In the genomic region with DNA sequence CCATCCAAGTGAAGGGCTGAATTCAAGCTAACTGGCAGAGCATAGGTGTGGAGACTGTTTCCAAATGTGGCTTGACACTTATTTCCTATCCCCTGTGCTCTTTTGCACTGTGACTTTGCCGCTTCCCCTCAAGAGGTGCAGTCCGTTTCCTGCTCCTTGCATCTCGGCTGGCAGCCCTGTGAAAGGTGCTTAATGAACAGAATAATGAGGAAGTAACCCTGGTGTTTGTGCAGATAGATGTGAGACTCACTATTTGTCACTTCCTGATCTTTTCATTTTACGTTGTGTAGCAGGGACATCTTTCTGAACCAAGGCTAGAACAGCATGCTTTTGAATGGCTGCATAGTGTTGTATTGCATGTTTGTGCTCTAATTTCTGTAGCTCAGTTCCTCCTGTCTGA, we compare ENCODE assay signal across 9 cellular contexts.
DNase-seq lines count a peak whose midpoint lies in the region; ATAC-seq and TF ChIP-seq lines count a peak whose summit lies in the region.
"Had no signal": no experiment of that assay in that cellular context is flagged by ENCODE, and none has a peak within 500 bp of the region (broad histone marks: within the 10 kb centered on the region; RNA-seq: fewer than 3 reads in every experiment).

No MANE protein-coding gene starts in this region.

- H3K27me3 ChIP-seq in stomach, result no peaks in the 10 kb centered on the region
- H3K27me3 ChIP-seq: SJCRH30 had no signal

- H3K36me3 Mint-ChIP-seq in T-helper 2 cell treated with Interferon-gamma antibody and Interleukin-4, amounts not matched to agents 5 μg/mL and 100 μg/mL, for 36 hours (ENCODE audit: low read depth), result peaks cover 69% of the 10 kb centered on the region
- H3K36me3 Mint-ChIP-seq in naive thymus-derived CD8-positive, alpha-beta T cell, result peaks cover 14 to 91% (median 39%) of the 10 kb centered on the region in 3 donors

- TF ChIP-seq POLR2A in lower leg skin (IDR thresholded peaks at IDR 0.05) (no peak), stomach (IDR thresholded peaks at IDR 0.05) (no peak)

- intact Hi-C loops in lower leg skin (cut with DNase I; ENCODE audit: low total_unique reads), result no loop called here
- intact Hi-C loops in stomach (cut with DNase I; ENCODE audit: low total_unique reads), result no loop called here

- H3K27ac ChIP-seq in stomach, result no peak overlapping the region
- H3K27ac ChIP-seq: SJCRH30 had no signal

- peaks cover 10% of the 10 kb centered on the region for H3K4me1 Mint-ChIP-seq in T-helper 2 cell treated with Interferon-gamma antibody and Interleukin-4, amounts not matched to agents 5 μg/mL and 100 μg/mL, for 36 hours (ENCODE audit: low read depth)
- peaks cover 4 to 14% (median 10%) of the 10 kb centered on the region in 4 donors for H3K4me1 Mint-ChIP-seq in naive thymus-derived CD8-positive, alpha-beta T cell

- no peaks in the 10 kb centered on the region for H3K9me3 ChIP-seq in stomach
- H3K9me3 ChIP-seq: SJCRH30 had no signal

- ATAC-seq in GM18517 (IDR thresholded peaks at IDR 0.05; ENCODE audit: unreplicated experiment), result peak; percentile 63
- peak; percentile 50 for ATAC-seq in HG02885 (IDR thresholded peaks at IDR 0.05; ENCODE audit: poor library complexity, unreplicated experiment)
- ATAC-seq in naive thymus-derived CD8-positive, alpha-beta T cell, result no peak

- 85 to 87% methylated on average over 4 of the region's 4 CpGs for WGBS in lower leg skin, 2 donors
- 74 to 90% (median 78%) methylated on average over 4 of the region's 4 CpGs for WGBS in stomach, 5 donors

- no peak for DNase-seq in T-helper 2 cell treated with Interferon-gamma antibody and Interleukin-4, amounts not matched to agents 5 μg/mL and 100 μg/mL, for 36 hours (ENCODE audit: low spot score)
- peak in 1 of 10 donors; percentile 12 for DNase-seq in naive thymus-derived CD8-positive, alpha-beta T cell
- no peak for DNase-seq in lower leg skin (ENCODE audit: low spot score in 2 of 2)
- DNase-seq in stomach, result no peak
- no peak for DNase-seq in SHP77 treated with DMSO at 0.1 percent for 48 hours (lab: John Stamatoyannopoulos, UW)
- DNase-seq: effector memory CD4-positive, alpha-beta T cell; SJCRH30 had no signal

- TF ChIP-seq CTCF in lower leg skin (IDR thresholded peaks at IDR 0.05), result no peak
- no peak for TF ChIP-seq CTCF in stomach (IDR thresholded peaks at IDR 0.05)

- POLR2A ChIA-PET in naive thymus-derived CD8-positive, alpha-beta T cell (lab: Charles Lee), result no interaction called here

- H3K4me3 ChIP-seq in lower leg skin (ENCODE audit: low read depth, poor library complexity, severe bottlenecking), result no peak overlapping the region
- H3K4me3 ChIP-seq in stomach, result no peak overlapping the region
- H3K4me3 ChIP-seq: SJCRH30 had no signal

- H3K27me3 Mint-ChIP-seq in T-helper 2 cell treated with Interferon-gamma antibody and Interleukin-4, amounts not matched to agents 5 μg/mL and 100 μg/mL, for 36 hours (ENCODE audit: low read depth), result no peaks in the 10 kb centered on the region
- no peaks in the 10 kb centered on the region for H3K27me3 Mint-ChIP-seq in naive thymus-derived CD8-positive, alpha-beta T cell

- no peaks in the 10 kb centered on the region for H3K9me3 Mint-ChIP-seq in T-helper 2 cell treated with Interferon-gamma antibody and Interleukin-4, amounts not matched to agents 5 μg/mL and 100 μg/mL, for 36 hours
- H3K9me3 Mint-ChIP-seq in naive thymus-derived CD8-positive, alpha-beta T cell, result no peaks in the 10 kb centered on the region

- no peak for TF ChIP-seq EP300 in stomach (IDR thresholded peaks at IDR 0.05)

- peak overlapping the region; percentile 73 for H3K27ac Mint-ChIP-seq in T-helper 2 cell treated with Interferon-gamma antibody and Interleukin-4, amounts not matched to agents 5 μg/mL and 100 μg/mL, for 36 hours
- H3K27ac Mint-ChIP-seq in naive thymus-derived CD8-positive, alpha-beta T cell, result peak overlapping the region in 7 of 10 donors; percentile 1 to 84 (median 37)

- peaks cover 29 to 95% (median 93%) of the 10 kb centered on the region in 4 donors for H3K36me3 ChIP-seq in stomach

- H3K4me3 Mint-ChIP-seq in T-helper 2 cell treated with Interferon-gamma antibody and Interleukin-4, amounts not matched to agents 5 μg/mL and 100 μg/mL, for 36 hours, result no peak overlapping the region
- H3K4me3 Mint-ChIP-seq in naive thymus-derived CD8-positive, alpha-beta T cell, result peak overlapping the region in 1 of 10 donors; percentile 3

- H3K4me1 ChIP-seq in stomach, result no peaks in the 10 kb centered on the region
- H3K4me1 ChIP-seq: SJCRH30 had no signal

Comparison
In these comparisons a context has a peak if more than half of its experiments do, and no peak if none do; other contexts are left out.
1. ATAC-seq: peak in GM18517 (single experiment) and HG02885 (single experiment); none in naive thymus-derived CD8-positive, alpha-beta T cell (0 of 2).